ENCODE assay signal across 17 cellular contexts in the genomic region with DNA sequence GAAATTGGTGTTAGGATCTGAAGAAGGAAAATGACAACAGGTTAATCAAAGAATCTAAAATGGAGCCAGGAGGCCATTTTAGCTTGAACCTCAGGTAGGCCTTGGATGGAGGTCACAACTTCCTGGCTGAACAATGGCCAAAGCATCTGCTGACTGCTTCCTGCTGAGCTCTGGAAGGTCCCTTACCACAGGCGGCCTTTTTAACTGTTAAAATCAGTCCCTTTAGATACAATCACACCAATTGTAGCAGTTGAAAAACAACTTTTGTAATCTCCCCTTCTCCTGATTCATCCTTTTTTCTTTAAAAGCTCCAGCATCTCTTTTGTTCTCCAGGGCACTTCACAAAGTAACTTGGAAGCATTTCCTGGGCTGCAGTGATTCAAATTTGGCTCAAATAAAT.
"Had no signal": no experiment of that assay in that cellular context is flagged by ENCODE, and none has a peak within 500 bp of the region (broad histone marks: within the 10 kb centered on the region; RNA-seq: fewer than 3 reads in every experiment).

No MANE protein-coding gene starts in this region.

- H3K9me3 ChIP-seq: heart left ventricle, lower lobe of right lung, pancreas, sigmoid colon, spleen had no signal

- DNase-seq: activated CD4-positive, alpha-beta T cell treated with anti-CD3 and anti-CD28 coated beads, Interleukin-2, amount 50 U/mL, for 1 hour; activated naive CD4-positive, alpha-beta T cell treated with Interleukin-2 at 50 U/mL for 16 hours; activated naive CD8-positive, alpha-beta T cell treated with anti-CD3 and anti-CD28 coated beads, Interleukin-2, amount 50 U/mL, for 24 hours; activated T-cell treated with anti-CD3 and anti-CD28 coated beads for 4 hours; aorta; effector CD8-positive, alpha-beta T cell; foreskin melanocyte; heart left ventricle; immature natural killer cell; lower lobe of right lung; midbrain; pancreas; sigmoid colon; spleen; stimulated activated naive CD8-positive, alpha-beta T cell treated with anti-CD3 and anti-CD28 coated beads, Interleukin-15, amount 100 ng/mL, for 72 hours had no signal

- H3K36me3 ChIP-seq: heart left ventricle, lower lobe of right lung, pancreas, spleen had no signal

- FAIRE-seq: pancreas had no signal

- H3K4me1 ChIP-seq: heart left ventricle, lower lobe of right lung, pancreas, sigmoid colon, spleen had no signal

- H3K4me3 ChIP-seq: heart left ventricle, lower lobe of right lung, pancreas, sigmoid colon, spleen had no signal

- ATAC-seq: activated CD4-positive, CD25-positive, alpha-beta regulatory T cell treated with anti-CD3 and anti-CD28 coated beads, Interleukin-2, amount 50 U/mL, for 24 hours; activated naive CD8-positive, alpha-beta T cell treated with anti-CD3 and anti-CD28 coated beads, Interleukin-2, amount 50 U/mL, for 24 hours; activated T-helper 17 cell treated with anti-CD3 and anti-CD28 coated beads, Interleukin-2, amount 50 U/mL, for 72 hours; heart left ventricle; lower lobe of right lung; pancreas; stimulated activated naive CD8-positive, alpha-beta T cell treated with anti-CD3 and anti-CD28 coated beads, Interleukin-15, amount 100 ng/mL, for 72 hours had no signal

- H3K27ac ChIP-seq: heart left ventricle, lower lobe of right lung, pancreas, sigmoid colon, spleen had no signal

- H3K27me3 ChIP-seq: heart left ventricle, pancreas, sigmoid colon, spleen had no signal
